Comparison of ENCODE assay signal across 16 cellular contexts in genomic region chr1:8587784-8588183, GRCh38.
DNase-seq lines count a peak whose midpoint lies in the region; ATAC-seq, FAIRE-seq and TF ChIP-seq lines count a peak whose summit lies in the region.
"Had no signal": no experiment of that assay in that cellular context is flagged by ENCODE, and none has a peak within 500 bp of the region (broad histone marks: within the 10 kb centered on the region; RNA-seq: fewer than 3 reads in every experiment).

No MANE protein-coding gene starts in this region.

- intact Hi-C loops in left ventricle myocardium inferior (cut with micrococcal nuclease): no loop called here

- peaks cover 57% of the 10 kb centered on the region for H4K20me1 ChIP-seq in astrocyte (ENCODE audit: insufficient read depth, low read length)

- WGBS in mesodermal cell (ENCODE audit: insufficient coverage in 2 of 2), 2 experiments: 62 to 67% methylated on average over 3 of the region's 5 CpGs

- DNase-seq in cardiac muscle cell (ENCODE audit: low read depth in 1 of 2, low spot score in 1 of 2): no peak
- DNase-seq in right atrium auricular region (ENCODE audit: low spot score): no peak
- DNase-seq in astrocyte (ENCODE audit: low read depth): no peak
- no peak for DNase-seq in MG63
- no peak for DNase-seq in left ventricle myocardium inferior
- DNase-seq: Calu3; CD4-positive, alpha-beta T cell; NCI-H1105; NCI-H187; NCI-H774; PC-9 had no signal

- peak overlapping the region; percentile 7 for H3K27ac ChIP-seq in cardiac muscle cell
- no peak overlapping the region for H3K27ac ChIP-seq in right atrium auricular region
- H3K27ac ChIP-seq in astrocyte (ENCODE audit: low read depth, low read length): no peak overlapping the region
- H3K27ac ChIP-seq in mesodermal cell (ENCODE audit: low read depth, low read length, severe bottlenecking): peak overlapping the region; percentile 51
- H3K27ac ChIP-seq in left ventricle myocardium inferior (replicated peaks): no peak overlapping the region
- H3K27ac ChIP-seq: KMS-11, PC-9 had no signal

- H3K36me3 Mint-ChIP-seq in astrocyte (ENCODE audit: low read depth, unreplicated experiment): peaks cover 6% of the 10 kb centered on the region

- H3K9me3 ChIP-seq in cardiac muscle cell (ENCODE audit: low read depth) (no peaks in the 10 kb centered on the region), right atrium auricular region (no peaks in the 10 kb centered on the region), astrocyte (ENCODE audit: insufficient read depth, low read depth, low read length) (no peaks in the 10 kb centered on the region), mesodermal cell (ENCODE audit: control insufficient read depth, low read length) (no peaks in the 10 kb centered on the region), MG63 (no peaks in the 10 kb centered on the region), left ventricle myocardium inferior (replicated peaks) (no peaks in the 10 kb centered on the region)

- H3K9ac ChIP-seq in astrocyte (ENCODE audit: low read length): no peak overlapping the region
- H3K9ac ChIP-seq: KMS-11 had no signal

- H3K36me3 ChIP-seq in cardiac muscle cell: no peaks in the 10 kb centered on the region
- H3K36me3 ChIP-seq in right atrium auricular region: no peaks in the 10 kb centered on the region
- H3K36me3 ChIP-seq in astrocyte (ENCODE audit: insufficient read depth, low read length): no peaks in the 10 kb centered on the region
- peaks cover 33% of the 10 kb centered on the region for H3K36me3 ChIP-seq in mesodermal cell (ENCODE audit: control insufficient read depth, insufficient read depth, low read length)
- no peaks in the 10 kb centered on the region for H3K36me3 ChIP-seq in MG63
- H3K36me3 ChIP-seq in left ventricle myocardium inferior: no peaks in the 10 kb centered on the region

- no peak overlapping the region for H2AFZ ChIP-seq in astrocyte (ENCODE audit: low read depth, low read length)
- H2AFZ ChIP-seq: PC-9 had no signal

- no peak overlapping the region for H3K4me3 Mint-ChIP-seq in astrocyte (ENCODE audit: unreplicated experiment)
- H3K4me3 Mint-ChIP-seq: B cell; CD4-positive, alpha-beta T cell had no signal

- no peak overlapping the region for H3K4me3 ChIP-seq in cardiac muscle cell
- H3K4me3 ChIP-seq in right atrium auricular region: no peak overlapping the region
- no peak overlapping the region for H3K4me3 ChIP-seq in astrocyte (ENCODE audit: insufficient read depth, low read depth, low read length)
- H3K4me3 ChIP-seq in mesodermal cell (ENCODE audit: extremely low read depth, insufficient read depth, low read length, poor library complexity, severe bottlenecking): no peak overlapping the region
- no peak overlapping the region for H3K4me3 ChIP-seq in MG63
- H3K4me3 ChIP-seq in left ventricle myocardium inferior: no peak overlapping the region
- H3K4me3 ChIP-seq: PC-9 had no signal

- peak overlapping the region; percentile 21 for H3K27ac Mint-ChIP-seq in astrocyte (ENCODE audit: unreplicated experiment)
- H3K27ac Mint-ChIP-seq: B cell; CD4-positive, alpha-beta T cell had no signal

- H3K27me3 Mint-ChIP-seq in astrocyte (ENCODE audit: low read depth, unreplicated experiment): no peaks in the 10 kb centered on the region
- H3K27me3 Mint-ChIP-seq: B cell; CD4-positive, alpha-beta T cell had no signal

- peaks cover 19% of the 10 kb centered on the region for H3K79me2 ChIP-seq in astrocyte (ENCODE audit: insufficient read depth, low read length)

- peaks cover 35% of the 10 kb centered on the region for H3K4me1 ChIP-seq in cardiac muscle cell (ENCODE audit: low read depth)
- H3K4me1 ChIP-seq in right atrium auricular region: peaks cover 0 to 21% of the 10 kb centered on the region in 2 donors
- H3K4me1 ChIP-seq in astrocyte (ENCODE audit: insufficient read depth, low read length): no peaks in the 10 kb centered on the region
- H3K4me1 ChIP-seq in mesodermal cell (ENCODE audit: control insufficient read depth, insufficient read depth, low read length, poor library complexity, severe bottlenecking): peaks cover 48% of the 10 kb centered on the region
- peaks cover 17% of the 10 kb centered on the region for H3K4me1 ChIP-seq in left ventricle myocardium inferior

- no peak for FAIRE-seq in astrocyte (lab: Jason Lieb, UNC)
- FAIRE-seq: GM12892 had no signal

- TF ChIP-seq CTCF in cardiac muscle cell (IDR thresholded peaks at IDR 0.05; ENCODE audit: low read depth, low read length) (no peak), right atrium auricular region (IDR thresholded peaks at IDR 0.05) (no peak), astrocyte (IDR thresholded peaks at IDR 0.05; ENCODE audit: insufficient read depth, low read depth, low read length) (no peak), left ventricle myocardium inferior (IDR thresholded peaks at IDR 0.05; ENCODE audit: borderline replicate concordance) (no peak)

- H3K27me3 ChIP-seq in cardiac muscle cell (no peaks in the 10 kb centered on the region), right atrium auricular region (no peaks in the 10 kb centered on the region), astrocyte (ENCODE audit: insufficient read depth, low read length) (no peaks in the 10 kb centered on the region), MG63 (no peaks in the 10 kb centered on the region), left ventricle myocardium inferior (ENCODE audit: low read depth) (no peaks in the 10 kb centered on the region)

- no peak overlapping the region for H3K4me2 ChIP-seq in astrocyte (ENCODE audit: low read length)
- H3K4me2 ChIP-seq: KMS-11, PC-9 had no signal

- no peaks in the 10 kb centered on the region for H3K9me3 Mint-ChIP-seq in astrocyte (ENCODE audit: unreplicated experiment)
- H3K9me3 Mint-ChIP-seq: CD4-positive, alpha-beta T cell had no signal

- no peak for ATAC-seq in HG03280 (IDR thresholded peaks at IDR 0.05; ENCODE audit: unreplicated experiment)

- H3K4me1 Mint-ChIP-seq in astrocyte (ENCODE audit: low read depth, unreplicated experiment): peaks cover 63% of the 10 kb centered on the region

Comparison
In these comparisons a context has a peak if more than half of its experiments do, and no peak if none do; other contexts are left out.
1. H3K27ac ChIP-seq: peak in cardiac muscle cell (single experiment) and mesodermal cell (single experiment); none in right atrium auricular region (0 of 2), astrocyte (single experiment) and left ventricle myocardium inferior (single experiment).